ENCODE assay signal across 8 cellular contexts in the genomic region with DNA sequence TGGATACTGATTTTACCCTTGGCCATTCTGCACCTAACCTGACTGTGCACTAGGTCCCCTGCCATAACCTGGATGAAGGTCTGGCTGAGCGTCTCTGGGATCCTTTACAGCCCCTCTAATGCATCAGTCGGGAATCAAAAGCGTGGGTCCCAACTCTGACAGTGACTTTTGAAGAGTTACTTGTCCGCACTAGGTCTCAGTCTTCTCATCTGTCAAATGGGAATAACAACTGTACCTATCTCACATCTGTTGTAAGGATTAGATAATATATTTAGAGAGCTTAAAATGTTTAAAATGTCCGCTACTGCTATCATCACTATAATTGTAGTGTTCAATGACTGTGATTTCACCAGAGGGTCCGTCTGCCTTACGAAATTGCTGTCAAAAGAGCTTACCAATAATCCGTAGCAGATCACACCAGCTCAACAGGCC. TPM values are rescaled to one million over a fixed set of nuclear protein-coding genes. Genes with fewer than 3 reads are reported as not detected.
DNase-seq lines count a peak whose midpoint lies in the region; ATAC-seq, FAIRE-seq and TF ChIP-seq lines count a peak whose summit lies in the region.

No MANE protein-coding gene starts in this region.

- peak overlapping the region; percentile 91 for H3K9ac ChIP-seq in HCT116 (ENCODE audit: low read length)
- peak overlapping the region; percentile 84 to 97 (median 95) for H3K9ac ChIP-seq in skeletal muscle tissue (ENCODE audit: low read depth in 1 of 3, low read length in 3 of 3)

- TF ChIP-seq POLR2A in HCT116 (IDR thresholded peaks at IDR 0.05; ENCODE audit: borderline replicate concordance, extremely low read depth, insufficient read depth, insufficient read length): no peak
- no peak for TF ChIP-seq POLR2A in H54 (IDR thresholded peaks at IDR 0.05; ENCODE audit: low read depth, low read length)

- intact Hi-C loops in HCT116 (cut with micrococcal nuclease) (no loop called here), posterior vena cava (cut with DNase I) (no loop called here)

- no TSS peak for BruUV-seq in HCT116 (replicated peaks; lab: Mats Ljungman, UMichigan)

- H3K4me2 ChIP-seq in HCT116 (ENCODE audit: low read length): peak overlapping the region; percentile 88

- TF ChIP-seq CTCF in HCT116 (IDR thresholded peaks at IDR 0.05 in 2 of 3, conservative IDR thresholded peaks at IDR 0.05 in 1 of 3; ENCODE audit: borderline replicate concordance in 1 of 3, insufficient read depth in 1 of 3, low read depth in 2 of 3, low read length in 2 of 3) (no peak), foreskin keratinocyte (conservative IDR thresholded peaks at IDR 0.05) (no peak)

- CTCF ChIA-PET in HCT116 (lab: Charles Lee): interaction anchor here (0.9 to 1.6 kb wide), 2 partner anchors 36 to 183 kb away, joined by 3 to 8 read pairs; partner anchors contain the start of gene POGK

- peak overlapping the region; percentile 96 for H3K27ac Mint-ChIP-seq in T-helper 17 cell

- RAD21 ChIA-PET in HCT116 (lab: Charles Lee; ENCODE audit: low non-redundant PET in 1 of 2, low total read pairs in 2 of 2, uncharacterized antibody in 2 of 2, unreplicated experiment in 2 of 2): no interaction called here

- H3K9me3 ChIP-seq in HCT116 (ENCODE audit: control insufficient read depth in 1 of 2, insufficient read depth in 1 of 2, low read depth in 1 of 2, low read length in 2 of 2): no peaks in the 10 kb centered on the region
- no peaks in the 10 kb centered on the region for H3K9me3 ChIP-seq in T-helper 17 cell (ENCODE audit: control insufficient read depth, low read length, poor library complexity, severe bottlenecking)
- no peaks in the 10 kb centered on the region for H3K9me3 ChIP-seq in skeletal muscle tissue (ENCODE audit: control insufficient read depth in 3 of 3, low read length in 3 of 3)

- H2AFZ ChIP-seq in HCT116 (ENCODE audit: low read depth, low read length, poor library complexity, severe bottlenecking): no peak overlapping the region

- H3K4me1 Mint-ChIP-seq in T-helper 17 cell: peaks cover 40% of the 10 kb centered on the region

- no peak for TF ChIP-seq RAD21 in HCT116 (IDR thresholded peaks at IDR 0.05; ENCODE audit: low read depth)

- no peaks in the 10 kb centered on the region for H3K36me3 ChIP-seq in HCT116 (ENCODE audit: control insufficient read depth in 1 of 2, insufficient read depth in 2 of 2, low read length in 2 of 2)
- H3K36me3 ChIP-seq in skeletal muscle tissue (ENCODE audit: control insufficient read depth in 3 of 3, insufficient read depth in 3 of 3, low read length in 3 of 3): no peaks in the 10 kb centered on the region

- H3K27ac ChIP-seq in HCT116 (ENCODE audit: low read depth, low read length): peak overlapping the region; percentile 80
- peak overlapping the region; percentile 68 for H3K27ac ChIP-seq in foreskin keratinocyte
- peak overlapping the region; percentile 85 for H3K27ac ChIP-seq in skeletal muscle tissue (ENCODE audit: low read depth, low read length)

- H3K36me3 Mint-ChIP-seq in T-helper 17 cell (ENCODE audit: low read depth): no peaks in the 10 kb centered on the region

- FAIRE-seq in H54 (lab: Jason Lieb, UNC): no peak

- DNase-seq in HCT116 (ENCODE audit: low read depth, low spot score) (no peak), T-helper 17 cell (no peak), foreskin keratinocyte (no peak), H54 (ENCODE audit: insufficient read length, low spot score) (no peak), posterior vena cava (ENCODE audit: low spot score) (no peak)

- 0 out of 2 replicates have a peak, but pooled peaks cover 6% of the 10 kb centered on the region for H4K20me1 ChIP-seq in HCT116 (ENCODE audit: insufficient read depth)

- peaks cover 54% of the 10 kb centered on the region for H3K79me2 ChIP-seq in HCT116 (ENCODE audit: insufficient read depth, low read length)

- H3K4me1 ChIP-seq in HCT116 (ENCODE audit: control insufficient read depth in 1 of 2, insufficient read depth in 2 of 2, low read length in 2 of 2) (peaks cover 15 to 21% of the 10 kb centered on the region in 2 experiments), foreskin keratinocyte (peaks cover 8% of the 10 kb centered on the region), skeletal muscle tissue (ENCODE audit: control insufficient read depth in 3 of 3, insufficient read depth in 3 of 3, low read length in 3 of 3) (peaks cover 11 to 17% (median 16%) of the 10 kb centered on the region in 3 donors)

- no peaks in the 10 kb centered on the region for H3K27me3 Mint-ChIP-seq in T-helper 17 cell

- H3K4me3 ChIP-seq in HCT116 (replicated peaks in 1 of 2; ENCODE audit: low read depth in 1 of 2, low read length in 2 of 2) (peak overlapping the region; percentile 69 to 71), skeletal muscle tissue (ENCODE audit: low read length in 3 of 3) (peak overlapping the region; percentile 79 to 92 (median 89))

- ATAC-seq in HCT116: no peak
- no peak for ATAC-seq in T-helper 17 cell
- ATAC-seq in foreskin keratinocyte: no peak
- no peak for ATAC-seq in HG02870 (IDR thresholded peaks at IDR 0.05; ENCODE audit: unreplicated experiment)
- no peak for ATAC-seq in HG03457 (IDR thresholded peaks at IDR 0.05; ENCODE audit: unreplicated experiment)

- H3K4me3 Mint-ChIP-seq in T-helper 17 cell: peak overlapping the region; percentile 95

- no peaks in the 10 kb centered on the region for H3K27me3 ChIP-seq in HCT116 (ENCODE audit: insufficient read depth, low read length)
- no peaks in the 10 kb centered on the region for H3K27me3 ChIP-seq in foreskin keratinocyte
- no peaks in the 10 kb centered on the region for H3K27me3 ChIP-seq in skeletal muscle tissue (ENCODE audit: control insufficient read depth in 3 of 3, insufficient read depth in 3 of 3, low read length in 3 of 3)

- H3K9me2 ChIP-seq in HCT116 (ENCODE audit: insufficient read depth): no peaks in the 10 kb centered on the region; the same call in 1 of the 2 replicates

- POLR2A ChIA-PET in HCT116 (lab: Charles Lee): no interaction called here

TF ChIP-seq in HCT116, 20 proteins besides CTCF, POLR2A, EP300 and RAD21:
- TF ChIP-seq SIN3A (IDR thresholded peaks at IDR 0.05; ENCODE audit: low read depth) (0 out of 2 replicates have a peak, but pooled peaks have one; percentile 16), ZNF274 (IDR thresholded peaks at IDR 0.05; ENCODE audit: low read depth, low read length) (no peak)

RNA-seq across cellular contexts. Expression of gene TADA1, which starts 0.7 kb away (rescaled TPM):
- total RNA-seq in HCT116 (2021; ENCODE audit: unreplicated experiment) (16.0 TPM), T-helper 17 cell (10 to 100 TPM; 12.0 to 13.1 TPM), foreskin keratinocyte (12.6 and 12.8 TPM in 2 replicates), skeletal muscle tissue (18.8 TPM), posterior vena cava (1 to 10 TPM; 8.7 to 9.6 TPM)
- 7.9 and 10.1 TPM in 2 replicates for polyA plus RNA-seq in HCT116 (2012)
- 5.9 and 6.8 TPM in 2 replicates for polyA plus RNA-seq in foreskin keratinocyte

RNA-seq across cellular contexts. Expression of gene POGK, which starts 36.0 kb away (rescaled TPM):
- total RNA-seq in HCT116 (2021; ENCODE audit: unreplicated experiment) (35.6 TPM), T-helper 17 cell (10 to 100 TPM; 24.7 to 27.7 TPM), foreskin keratinocyte (33.0 and 35.4 TPM in 2 replicates), skeletal muscle tissue (12.5 TPM), posterior vena cava (10 to 100 TPM; 28.9 to 32.0 TPM)
- polyA plus RNA-seq in HCT116 (2012): 9.8 and 13.3 TPM in 2 replicates
- polyA plus RNA-seq in foreskin keratinocyte: 12.3 and 13.6 TPM in 2 replicates
